In the genomic region with DNA sequence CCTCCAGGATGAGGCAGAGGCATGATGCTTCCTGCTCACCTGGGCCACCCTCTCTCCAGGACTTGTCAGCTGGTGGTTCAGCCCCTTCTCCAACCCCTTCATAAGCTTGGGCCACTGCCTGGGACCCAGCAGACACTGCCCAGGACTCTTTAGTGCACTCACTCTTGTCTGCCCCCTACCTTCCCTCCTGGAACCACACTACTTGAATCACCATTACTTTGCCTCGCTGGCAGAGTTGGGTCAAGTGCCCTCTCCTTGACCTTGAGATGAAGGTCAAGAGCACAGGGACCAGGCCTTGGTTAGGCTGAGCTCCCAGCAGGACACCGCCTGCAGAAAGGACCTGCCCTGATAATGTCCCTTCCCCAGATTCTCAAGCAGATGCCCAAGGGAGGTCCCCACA, we compare ENCODE assay signal across 1 cellular context.
TF ChIP-seq lines count a peak whose summit lies in the region.

No MANE protein-coding gene starts in this region.

TF ChIP-seq in GM12878, 131 proteins besides CTCF, POLR2A, EP300 and RAD21:
- TF ChIP-seq, protein P1, sequence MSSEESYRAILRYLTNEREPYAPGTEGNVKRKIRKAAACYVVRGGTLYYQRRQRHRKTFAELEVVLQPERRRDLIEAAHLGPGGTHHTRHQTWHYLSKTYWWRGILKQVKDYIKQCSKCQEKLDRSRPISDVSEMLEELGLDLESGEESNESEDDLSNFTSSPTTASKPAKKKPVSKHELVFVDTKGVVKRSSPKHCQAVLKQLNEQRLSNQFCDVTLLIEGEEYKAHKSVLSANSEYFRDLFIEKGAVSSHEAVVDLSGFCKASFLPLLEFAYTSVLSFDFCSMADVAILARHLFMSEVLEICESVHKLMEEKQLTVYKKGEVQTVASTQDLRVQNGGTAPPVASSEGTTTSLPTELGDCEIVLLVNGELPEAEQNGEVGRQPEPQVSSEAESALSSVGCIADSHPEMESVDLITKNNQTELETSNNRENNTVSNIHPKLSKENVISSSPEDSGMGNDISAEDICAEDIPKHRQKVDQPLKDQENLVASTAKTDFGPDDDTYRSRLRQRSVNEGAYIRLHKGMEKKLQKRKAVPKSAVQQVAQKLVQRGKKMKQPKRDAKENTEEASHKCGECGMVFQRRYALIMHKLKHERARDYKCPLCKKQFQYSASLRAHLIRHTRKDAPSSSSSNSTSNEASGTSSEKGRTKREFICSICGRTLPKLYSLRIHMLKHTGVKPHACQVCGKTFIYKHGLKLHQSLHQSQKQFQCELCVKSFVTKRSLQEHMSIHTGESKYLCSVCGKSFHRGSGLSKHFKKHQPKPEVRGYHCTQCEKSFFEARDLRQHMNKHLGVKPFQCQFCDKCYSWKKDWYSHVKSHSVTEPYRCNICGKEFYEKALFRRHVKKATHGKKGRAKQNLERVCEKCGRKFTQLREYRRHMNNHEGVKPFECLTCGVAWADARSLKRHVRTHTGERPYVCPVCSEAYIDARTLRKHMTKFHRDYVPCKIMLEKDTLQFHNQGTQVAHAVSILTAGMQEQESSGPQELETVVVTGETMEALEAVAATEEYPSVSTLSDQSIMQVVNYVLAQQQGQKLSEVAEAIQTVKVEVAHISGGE (CRISPR knock-in tag; IDR thresholded peaks at IDR 0.05), result no peak
- TF ChIP-seq, protein P2, sequence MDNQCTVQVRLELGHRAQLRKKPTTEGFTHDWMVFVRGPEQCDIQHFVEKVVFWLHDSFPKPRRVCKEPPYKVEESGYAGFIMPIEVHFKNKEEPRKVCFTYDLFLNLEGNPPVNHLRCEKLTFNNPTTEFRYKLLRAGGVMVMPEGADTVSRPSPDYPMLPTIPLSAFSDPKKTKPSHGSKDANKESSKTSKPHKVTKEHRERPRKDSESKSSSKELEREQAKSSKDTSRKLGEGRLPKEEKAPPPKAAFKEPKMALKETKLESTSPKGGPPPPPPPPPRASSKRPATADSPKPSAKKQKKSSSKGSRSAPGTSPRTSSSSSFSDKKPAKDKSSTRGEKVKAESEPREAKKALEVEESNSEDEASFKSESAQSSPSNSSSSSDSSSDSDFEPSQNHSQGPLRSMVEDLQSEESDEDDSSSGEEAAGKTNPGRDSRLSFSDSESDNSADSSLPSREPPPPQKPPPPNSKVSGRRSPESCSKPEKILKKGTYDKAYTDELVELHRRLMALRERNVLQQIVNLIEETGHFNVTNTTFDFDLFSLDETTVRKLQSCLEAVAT (IDR thresholded peaks at IDR 0.05), result no peak
- TF ChIP-seq IRF3 (IDR thresholded peaks at IDR 0.05), result no peak
- TF ChIP-seq, protein P3, sequence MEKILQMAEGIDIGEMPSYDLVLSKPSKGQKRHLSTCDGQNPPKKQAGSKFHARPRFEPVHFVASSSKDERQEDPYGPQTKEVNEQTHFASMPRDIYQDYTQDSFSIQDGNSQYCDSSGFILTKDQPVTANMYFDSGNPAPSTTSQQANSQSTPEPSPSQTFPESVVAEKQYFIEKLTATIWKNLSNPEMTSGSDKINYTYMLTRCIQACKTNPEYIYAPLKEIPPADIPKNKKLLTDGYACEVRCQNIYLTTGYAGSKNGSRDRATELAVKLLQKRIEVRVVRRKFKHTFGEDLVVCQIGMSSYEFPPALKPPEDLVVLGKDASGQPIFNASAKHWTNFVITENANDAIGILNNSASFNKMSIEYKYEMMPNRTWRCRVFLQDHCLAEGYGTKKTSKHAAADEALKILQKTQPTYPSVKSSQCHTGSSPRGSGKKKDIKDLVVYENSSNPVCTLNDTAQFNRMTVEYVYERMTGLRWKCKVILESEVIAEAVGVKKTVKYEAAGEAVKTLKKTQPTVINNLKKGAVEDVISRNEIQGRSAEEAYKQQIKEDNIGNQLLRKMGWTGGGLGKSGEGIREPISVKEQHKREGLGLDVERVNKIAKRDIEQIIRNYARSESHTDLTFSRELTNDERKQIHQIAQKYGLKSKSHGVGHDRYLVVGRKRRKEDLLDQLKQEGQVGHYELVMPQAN (conservative IDR thresholded peaks at IDR 0.05), result no peak
- TF ChIP-seq SMC3 (IDR thresholded peaks at IDR 0.05; ENCODE audit: borderline replicate concordance, low read length), result no peak
- TF ChIP-seq HDGF (IDR thresholded peaks at IDR 0.05), result no peak
- TF ChIP-seq SREBF2 (IDR thresholded peaks at IDR 0.05; ENCODE audit: low read length), result no peak
- TF ChIP-seq, protein P4, sequence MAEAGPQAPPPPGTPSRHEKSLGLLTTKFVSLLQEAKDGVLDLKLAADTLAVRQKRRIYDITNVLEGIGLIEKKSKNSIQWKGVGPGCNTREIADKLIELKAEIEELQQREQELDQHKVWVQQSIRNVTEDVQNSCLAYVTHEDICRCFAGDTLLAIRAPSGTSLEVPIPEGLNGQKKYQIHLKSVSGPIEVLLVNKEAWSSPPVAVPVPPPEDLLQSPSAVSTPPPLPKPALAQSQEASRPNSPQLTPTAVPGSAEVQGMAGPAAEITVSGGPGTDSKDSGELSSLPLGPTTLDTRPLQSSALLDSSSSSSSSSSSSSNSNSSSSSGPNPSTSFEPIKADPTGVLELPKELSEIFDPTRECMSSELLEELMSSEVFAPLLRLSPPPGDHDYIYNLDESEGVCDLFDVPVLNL (IDR thresholded peaks at IDR 0.05; ENCODE audit: low read depth, low read length), result no peak
- no peak for TF ChIP-seq ZNF217 (IDR thresholded peaks at IDR 0.05)
- TF ChIP-seq KLF5 (IDR thresholded peaks at IDR 0.05; ENCODE audit: partially characterized antibody), result no peak
- TF ChIP-seq MTA2 (IDR thresholded peaks at IDR 0.05; ENCODE audit: low read depth), result no peak
- TF ChIP-seq KDM1A (IDR thresholded peaks at IDR 0.05; ENCODE audit: borderline replicate concordance), result no peak
- TF ChIP-seq ZNF622 (IDR thresholded peaks at IDR 0.05), result no peak
- no peak for TF ChIP-seq USF2 (IDR thresholded peaks at IDR 0.05; ENCODE audit: borderline replicate concordance, low read depth, low read length)
- TF ChIP-seq, protein P5, sequence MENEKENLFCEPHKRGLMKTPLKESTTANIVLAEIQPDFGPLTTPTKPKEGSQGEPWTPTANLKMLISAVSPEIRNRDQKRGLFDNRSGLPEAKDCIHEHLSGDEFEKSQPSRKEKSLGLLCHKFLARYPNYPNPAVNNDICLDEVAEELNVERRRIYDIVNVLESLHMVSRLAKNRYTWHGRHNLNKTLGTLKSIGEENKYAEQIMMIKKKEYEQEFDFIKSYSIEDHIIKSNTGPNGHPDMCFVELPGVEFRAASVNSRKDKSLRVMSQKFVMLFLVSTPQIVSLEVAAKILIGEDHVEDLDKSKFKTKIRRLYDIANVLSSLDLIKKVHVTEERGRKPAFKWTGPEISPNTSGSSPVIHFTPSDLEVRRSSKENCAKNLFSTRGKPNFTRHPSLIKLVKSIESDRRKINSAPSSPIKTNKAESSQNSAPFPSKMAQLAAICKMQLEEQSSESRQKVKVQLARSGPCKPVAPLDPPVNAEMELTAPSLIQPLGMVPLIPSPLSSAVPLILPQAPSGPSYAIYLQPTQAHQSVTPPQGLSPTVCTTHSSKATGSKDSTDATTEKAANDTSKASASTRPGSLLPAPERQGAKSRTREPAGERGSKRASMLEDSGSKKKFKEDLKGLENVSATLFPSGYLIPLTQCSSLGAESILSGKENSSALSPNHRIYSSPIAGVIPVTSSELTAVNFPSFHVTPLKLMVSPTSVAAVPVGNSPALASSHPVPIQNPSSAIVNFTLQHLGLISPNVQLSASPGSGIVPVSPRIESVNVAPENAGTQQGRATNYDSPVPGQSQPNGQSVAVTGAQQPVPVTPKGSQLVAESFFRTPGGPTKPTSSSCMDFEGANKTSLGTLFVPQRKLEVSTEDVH (IDR thresholded peaks at IDR 0.05; ENCODE audit: low read depth, partially characterized antibody), result no peak
- no peak for TF ChIP-seq SMAD5 (IDR thresholded peaks at IDR 0.05; ENCODE audit: low read depth)
- TF ChIP-seq NR2F1 (conservative IDR thresholded peaks at IDR 0.05), result no peak
